In the genomic region with DNA sequence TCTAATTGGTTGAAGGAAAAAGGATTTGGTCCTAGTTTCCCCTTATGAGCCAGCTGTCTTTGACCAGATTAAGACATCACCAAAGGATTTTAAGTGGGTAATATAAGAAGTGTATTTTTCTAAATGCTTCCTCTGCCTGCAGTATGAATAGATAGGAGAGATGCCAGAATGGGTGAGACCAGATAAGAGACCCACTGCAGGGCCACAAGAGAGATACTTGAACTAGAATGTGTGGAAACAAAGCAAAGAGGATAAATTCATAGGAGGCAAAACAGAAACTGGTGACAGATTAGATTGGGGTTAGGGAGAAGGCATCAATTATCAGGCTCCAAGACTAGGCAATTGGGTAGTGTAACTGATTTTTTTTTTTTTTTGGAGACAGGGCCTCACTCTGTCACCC, we compare ENCODE assay signal across 8 cellular contexts. TPM values are rescaled to one million over a fixed set of nuclear protein-coding genes. Genes with fewer than 3 reads are reported as not detected.
DNase-seq lines count a peak whose midpoint lies in the region; ATAC-seq and TF ChIP-seq lines count a peak whose summit lies in the region.

No MANE protein-coding gene starts in this region.

- CTCF ChIA-PET in activated B cell treated with CpG ODN at 0.5 μM for 24 hours (lab: Charles Lee): interaction anchor here (2.5 kb wide), 1 partner anchor 53 kb away, joined by 9 read pairs; no protein-coding TSS in a partner anchor

- DNase-seq in stimulated activated naive CD8-positive, alpha-beta T cell treated with anti-CD3 and anti-CD28 coated beads, Interleukin-15, Interleukin-2, amounts not matched to agents 100 U/mL and 50 U/mL, for 24 hours: no peak
- DNase-seq in activated B cell treated with CpG ODN at 0.5 μM for 24 hours: no peak
- no peak for DNase-seq in immature natural killer cell
- DNase-seq in vagina (ENCODE audit: extremely low spot score in 2 of 2): no peak
- DNase-seq in stimulated activated CD4-positive, alpha-beta T cell treated with anti-CD3 and anti-CD28 coated beads, Interleukin-2, amount 100 ng/mL, for 24 hours: no peak

- intact Hi-C loops in activated B cell treated with CpG ODN at 0.5 μM for 24 hours (cut with micrococcal nuclease): loop anchor here (2.0 to 5.0 kb wide), 2 partner anchors 779 to 979 kb away; a partner anchor contains a TSS
- intact Hi-C loops in vagina (cut with DNase I): no loop called here

- no peaks in the 10 kb centered on the region for H3K9me3 ChIP-seq in vagina

- peak overlapping the region; percentile 61 for H3K27ac Mint-ChIP-seq in stimulated activated naive CD8-positive, alpha-beta T cell treated with anti-CD3 and anti-CD28 coated beads, Interleukin-15, Interleukin-2, amounts not matched to agents 100 ng/mL and 50 ng/mL, for 24 hours
- H3K27ac Mint-ChIP-seq in activated B cell treated with CpG ODN at 0.5 μM for 24 hours: peak overlapping the region; percentile 84
- H3K27ac Mint-ChIP-seq in immature natural killer cell: peak overlapping the region; percentile 92 to 99 (median 96)

- peaks cover 0 to 19% of the 10 kb centered on the region in 2 donors for H3K36me3 ChIP-seq in vagina

- H3K27me3 Mint-ChIP-seq in stimulated activated naive CD8-positive, alpha-beta T cell treated with anti-CD3 and anti-CD28 coated beads, Interleukin-15, Interleukin-2, amounts not matched to agents 100 ng/mL and 50 ng/mL, for 24 hours: no peaks in the 10 kb centered on the region
- H3K27me3 Mint-ChIP-seq in activated B cell treated with CpG ODN at 0.5 μM for 24 hours: no peaks in the 10 kb centered on the region
- peaks cover 0 to 3% (median 2%) of the 10 kb centered on the region in 3 donors for H3K27me3 Mint-ChIP-seq in immature natural killer cell (ENCODE audit: low read depth in 3 of 3)

- H3K27me3 ChIP-seq in vagina: no peaks in the 10 kb centered on the region

- TF ChIP-seq CTCF in activated B cell treated with CpG ODN at 0.5 μM for 24 hours (IDR thresholded peaks at IDR 0.05) (no peak), vagina (IDR thresholded peaks at IDR 0.05) (no peak)

- no peak for ATAC-seq in stimulated activated naive CD8-positive, alpha-beta T cell treated with anti-CD3 and anti-CD28 coated beads, Interleukin-15, Interleukin-2, amounts not matched to agents 100 U/mL and 50 U/mL, for 24 hours
- no peak for ATAC-seq in activated B cell treated with CpG ODN at 0.5 μM for 24 hours (ENCODE audit: low read depth)
- no peak for ATAC-seq in GM21619 (IDR thresholded peaks at IDR 0.05; ENCODE audit: unreplicated experiment)
- ATAC-seq in GM21360 (IDR thresholded peaks at IDR 0.05; ENCODE audit: unreplicated experiment): no peak

- H3K9me3 Mint-ChIP-seq in stimulated activated naive CD8-positive, alpha-beta T cell treated with anti-CD3 and anti-CD28 coated beads, Interleukin-15, Interleukin-2, amounts not matched to agents 100 ng/mL and 50 ng/mL, for 24 hours: no peaks in the 10 kb centered on the region
- H3K9me3 Mint-ChIP-seq in activated B cell treated with CpG ODN at 0.5 μM for 24 hours (no peaks in the 10 kb centered on the region), immature natural killer cell (no peaks in the 10 kb centered on the region)

- H3K4me1 ChIP-seq in vagina: peaks cover 31% of the 10 kb centered on the region

- peak overlapping the region; percentile 94 for H3K4me3 Mint-ChIP-seq in stimulated activated naive CD8-positive, alpha-beta T cell treated with anti-CD3 and anti-CD28 coated beads, Interleukin-15, Interleukin-2, amounts not matched to agents 100 ng/mL and 50 ng/mL, for 24 hours
- H3K4me3 Mint-ChIP-seq in activated B cell treated with CpG ODN at 0.5 μM for 24 hours: peak overlapping the region; percentile 92
- peak overlapping the region; percentile 91 to 100 (median 99) for H3K4me3 Mint-ChIP-seq in immature natural killer cell

- H3K36me3 Mint-ChIP-seq in stimulated activated naive CD8-positive, alpha-beta T cell treated with anti-CD3 and anti-CD28 coated beads, Interleukin-15, Interleukin-2, amounts not matched to agents 100 ng/mL and 50 ng/mL, for 24 hours (ENCODE audit: low read depth): peaks cover 20% of the 10 kb centered on the region
- H3K36me3 Mint-ChIP-seq in activated B cell treated with CpG ODN at 0.5 μM for 24 hours (ENCODE audit: low read depth) (peaks cover 38% of the 10 kb centered on the region), immature natural killer cell (peaks cover 3 to 19% (median 3%) of the 10 kb centered on the region in 3 donors)

- peak overlapping the region; percentile 74 for H3K27ac ChIP-seq in vagina

- POLR2A ChIA-PET in activated B cell treated with CpG ODN at 0.5 μM for 24 hours (lab: Charles Lee): interaction anchor here (1.4 to 1.8 kb wide), 2 partner anchors 54 to 234 kb away, joined by 5 to 6 read pairs; a partner anchor contains a TSS

- no peak for TF ChIP-seq POLR2A in vagina (IDR thresholded peaks at IDR 0.05)

- H3K4me3 ChIP-seq in vagina: no peak overlapping the region

- peaks cover 36% of the 10 kb centered on the region for H3K4me1 Mint-ChIP-seq in stimulated activated naive CD8-positive, alpha-beta T cell treated with anti-CD3 and anti-CD28 coated beads, Interleukin-15, Interleukin-2, amounts not matched to agents 100 ng/mL and 50 ng/mL, for 24 hours (ENCODE audit: low read depth)
- H3K4me1 Mint-ChIP-seq in activated B cell treated with CpG ODN at 0.5 μM for 24 hours: peaks cover 30% of the 10 kb centered on the region
- peaks cover 35 to 54% of the 10 kb centered on the region in 2 donors for H3K4me1 Mint-ChIP-seq in immature natural killer cell

RNA-seq across cellular contexts. Expression of a gene that starts 1.2 kb away (rescaled TPM):
- 36.6 and 38.8 TPM in 2 replicates for total RNA-seq in activated B cell treated with CpG ODN at 0.5 μM for 24 hours
- 10 to 100 TPM; 39.7 to 69.1 (median 55.4) TPM for polyA plus RNA-seq in immature natural killer cell
- total RNA-seq in vagina: 17.2 TPM

RNA-seq across cellular contexts. Expression of a gene that starts 24.7 kb away (rescaled TPM):
- total RNA-seq in activated B cell treated with CpG ODN at 0.5 μM for 24 hours (8.6 and 8.8 TPM in 2 replicates), vagina (6.4 TPM)
- polyA plus RNA-seq in immature natural killer cell: 10 to 100 TPM; 17.1 to 40.9 (median 23.6) TPM
